ENCODE assay signal across 28 cellular contexts in the genomic region with DNA sequence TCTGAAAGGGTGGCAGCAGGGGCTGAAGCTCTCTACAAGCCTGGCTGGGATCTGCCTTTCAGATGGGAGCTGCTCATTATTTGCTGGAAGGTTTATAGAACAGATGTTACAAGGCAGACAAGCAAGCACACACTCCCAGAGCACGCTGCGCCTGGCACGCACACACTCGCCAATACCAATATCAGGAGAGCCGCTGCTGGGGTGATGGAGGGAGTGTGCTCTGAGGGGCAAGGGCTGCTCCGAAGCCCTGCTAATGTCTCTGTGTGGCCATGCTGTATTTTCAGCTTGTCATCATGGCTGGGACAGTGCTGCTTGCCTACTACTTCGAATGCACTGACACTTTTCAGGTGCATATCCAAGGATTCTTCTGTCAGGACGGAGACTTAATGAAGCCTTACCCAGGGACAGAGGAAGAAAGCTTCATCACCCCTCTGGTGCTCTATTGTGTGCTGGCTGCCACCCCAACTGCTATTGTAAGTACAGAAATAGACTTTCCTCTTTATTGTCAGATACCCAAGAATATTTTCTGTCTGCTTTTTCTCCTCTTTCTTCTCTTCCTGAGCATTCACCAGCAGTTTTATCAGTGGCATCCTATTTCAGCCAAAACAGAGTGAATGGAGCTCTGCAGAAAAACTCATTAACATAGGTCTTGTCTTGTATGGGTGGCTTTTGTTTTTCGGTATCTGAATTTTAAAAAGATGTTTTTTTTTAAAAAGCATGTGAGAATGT.
A peak's percentile ranks its signal among the peaks of the same experiment; 100 is the strongest.
DNase-seq lines count a peak whose midpoint lies in the region; ATAC-seq, FAIRE-seq and TF ChIP-seq lines count a peak whose summit lies in the region.
"Had no signal": no experiment of that assay in that cellular context is flagged by ENCODE, and none has a peak within 500 bp of the region (broad histone marks: within the 10 kb centered on the region; RNA-seq: fewer than 3 reads in every experiment).

No MANE protein-coding gene starts in this region.

- H4K91ac ChIP-seq in IMR-90 (ENCODE audit: insufficient read depth, low read depth, low read length) = no peak overlapping the region

- H3K36me3 ChIP-seq in IMR-90 (ENCODE audit: control insufficient read depth, insufficient read depth, low read length) = no peaks in the 10 kb centered on the region
- H3K36me3 ChIP-seq in WERI-Rb-1 = no peaks in the 10 kb centered on the region
- no peaks in the 10 kb centered on the region for H3K36me3 ChIP-seq in iPS-20b (ENCODE audit: insufficient read depth, low read depth, low read length)
- H3K36me3 ChIP-seq: breast epithelium had no signal

- no peaks in the 10 kb centered on the region for H3K79me1 ChIP-seq in IMR-90 (ENCODE audit: low read depth in 1 of 2, low read length in 2 of 2)

- H3K18ac ChIP-seq in IMR-90 (ENCODE audit: low read depth, low read length) = no peak overlapping the region

- no peak for TF ChIP-seq CTCF in IMR-90 (conservative IDR thresholded peaks at IDR 0.05; ENCODE audit: low read depth, low read length)
- no peak for TF ChIP-seq CTCF in WERI-Rb-1 (IDR thresholded peaks at IDR 0.05; ENCODE audit: low read depth, low read length)

- no peak overlapping the region for H3K4me2 ChIP-seq in IMR-90 (ENCODE audit: low read depth, low read length)
- H3K4me2 ChIP-seq: hepatocyte had no signal

- H3K4ac ChIP-seq in IMR-90 (ENCODE audit: low read depth, low read length) = no peak overlapping the region

- no peak overlapping the region for H3K56ac ChIP-seq in IMR-90 (ENCODE audit: extremely low read depth, insufficient read depth, low read length)

- TF ChIP-seq RAD21 in IMR-90 (IDR thresholded peaks at IDR 0.05; ENCODE audit: low read length) = no peak

- H4K8ac ChIP-seq in IMR-90 (ENCODE audit: low read depth in 2 of 2, low read length in 2 of 2) = no peak overlapping the region

- H2AK5ac ChIP-seq in IMR-90 (ENCODE audit: low read depth, low read length) = no peak overlapping the region

- intact Hi-C loops in IMR-90 (cut with micrococcal nuclease) = no loop called here

- no peak overlapping the region for H3K4me3 ChIP-seq in IMR-90 (ENCODE audit: insufficient read depth, low read depth, low read length)
- H3K4me3 ChIP-seq in WERI-Rb-1 (ENCODE audit: low read depth, low read length) = no peak overlapping the region
- H3K4me3 ChIP-seq in iPS-20b (ENCODE audit: low read length) = peak overlapping the region; percentile 41; the same call in 1 of the 2 replicates
- H3K4me3 ChIP-seq: breast epithelium, hepatocyte, psoas muscle had no signal

- no peak overlapping the region for H4K5ac ChIP-seq in IMR-90 (ENCODE audit: low read depth, low read length)

- H3K14ac ChIP-seq in IMR-90 (replicated peaks; ENCODE audit: low read depth, low read length) = no peak overlapping the region

- H2BK15ac ChIP-seq in IMR-90 (ENCODE audit: low read depth, low read length) = no peak overlapping the region

- H2AK9ac ChIP-seq in IMR-90 (replicated peaks; ENCODE audit: low read depth, low read length, poor library complexity) = no peak overlapping the region

- no peak overlapping the region for H3K27ac ChIP-seq in IMR-90 (ENCODE audit: insufficient read depth, low read length)
- H3K27ac ChIP-seq in WERI-Rb-1 = no peak overlapping the region
- no peak overlapping the region for H3K27ac ChIP-seq in iPS-20b (ENCODE audit: low read length)
- H3K27ac ChIP-seq: breast epithelium, hepatocyte, psoas muscle, RWPE1 had no signal

- H2BK5ac ChIP-seq in IMR-90 (ENCODE audit: low read depth, low read length, poor library complexity, severe bottlenecking) = no peak overlapping the region

- POLR2A ChIA-PET in IMR-90 (lab: Charles Lee; ENCODE audit: unreplicated experiment) = no interaction called here

- ATAC-seq in IMR-90 (ENCODE audit: low read depth) = no peak
- ATAC-seq: psoas muscle, T-cell had no signal

- H3K9me3 ChIP-seq in IMR-90 (ENCODE audit: control insufficient read depth, insufficient read depth, low read length) = no peaks in the 10 kb centered on the region
- no peaks in the 10 kb centered on the region for H3K9me3 ChIP-seq in WERI-Rb-1 (ENCODE audit: severe bottlenecking)
- H3K9me3 ChIP-seq in iPS-20b (ENCODE audit: insufficient read depth, low read depth, low read length) = no peaks in the 10 kb centered on the region
- H3K9me3 ChIP-seq: breast epithelium, psoas muscle had no signal

- no peak overlapping the region for H3K9ac ChIP-seq in IMR-90 (ENCODE audit: low read depth, low read length)
- H3K9ac ChIP-seq in iPS-20b (ENCODE audit: low read depth, low read length) = peak overlapping the region; percentile 23; the same call in 1 of the 2 replicates

- dilution Hi-C loops in IMR-90 (cut with HindIII; ENCODE audit: low sequenced_read_pairs, unreplicated experiment) = no loop called here

- H4K20me1 ChIP-seq in IMR-90 (ENCODE audit: insufficient read depth, low read length) = no peaks in the 10 kb centered on the region

- no peaks in the 10 kb centered on the region for H3K9me1 ChIP-seq in IMR-90 (ENCODE audit: insufficient read depth, low read length)

- no peak for DNase-seq in IMR-90
- peak; percentile 19 for DNase-seq in WERI-Rb-1
- DNase-seq in putamen (ENCODE audit: low spot score) = peak; percentile 38
- DNase-seq in NOMO-1 (lab: John Stamatoyannopoulos, UW; ENCODE audit: unreplicated experiment in 2 of 2) = no peak
- no peak for DNase-seq in NCI-H510A treated with DMSO at 0.1 percent for 48 hours (lab: John Stamatoyannopoulos, UW)
- no peak for DNase-seq in stimulated activated CD4-positive, alpha-beta T cell treated with anti-CD3 and anti-CD28 coated beads, Interleukin-4, amount 100 ng/mL, for 1 hour
- no peak for DNase-seq in HTR-8/SVneo (ENCODE audit: insufficient read length, low spot score)
- DNase-seq: activated CD4-positive, alpha-beta T cell treated with anti-CD3 and anti-CD28 coated beads, Interleukin-2, amount 10 ng/mL, durations not matched to agents 24 days and 14 days; activated effector memory CD4-positive, alpha-beta T cell treated with Interleukin-2 at 50 U/mL for 16 hours; activated T-cell treated with anti-CD3 and anti-CD28 coated beads, Interleukin-2, amount 50 U/mL, for 1 hour; COR-L47; DMS79; KG1; mesenchymal stem cell; NCI-H1417; NCI-H2081; NCI-H226; NCI-H774; OCI-M1; psoas muscle; stimulated activated CD4-positive, alpha-beta T cell treated with anti-CD3 and anti-CD28 coated beads, Interleukin-4, amount 100 ng/mL, for 4 hours; T-cell had no signal

- no peak overlapping the region for H2BK120ac ChIP-seq in IMR-90 (ENCODE audit: low read depth, low read length)

- H3K4me1 ChIP-seq in IMR-90 (ENCODE audit: control insufficient read depth, insufficient read depth, low read length) (no peaks in the 10 kb centered on the region), iPS-20b (ENCODE audit: insufficient read depth, low read length) (peaks cover 13% of the 10 kb centered on the region; the same call in 1 of the 2 replicates)
- H3K4me1 ChIP-seq: breast epithelium, psoas muscle had no signal

- in situ Hi-C loops in IMR-90 (cut with MboI; ENCODE audit: low sequenced_read_pairs) = no loop called here

- CTCF ChIA-PET in IMR-90 (lab: Yijun Ruan, JAX) = no interaction called here

- H3K23ac ChIP-seq in IMR-90 (ENCODE audit: low read depth, low read length) = no peak overlapping the region

- no CpG with 5 or more reads among the region's 9 CpGs for WGBS in IMR-90 (ENCODE audit: extremely low coverage in 2 of 2, insufficient read length in 1 of 2), 2 experiments

- peak overlapping the region; percentile 32 for H2AFZ ChIP-seq in IMR-90 (replicated peaks; ENCODE audit: low read length, poor library complexity)
- H2AFZ ChIP-seq: hepatocyte had no signal

- TF ChIP-seq POLR2A in IMR-90 (IDR thresholded peaks at IDR 0.05; ENCODE audit: low read depth, low read length) = no peak

- H3K27me3 ChIP-seq in IMR-90 (ENCODE audit: control insufficient read depth, insufficient read depth, low read length) (no peaks in the 10 kb centered on the region), WERI-Rb-1 (ENCODE audit: insufficient read depth, low read depth, severe bottlenecking) (no peaks in the 10 kb centered on the region), iPS-20b (ENCODE audit: insufficient read depth, low read length) (no peaks in the 10 kb centered on the region)
- H3K27me3 ChIP-seq: breast epithelium, hepatocyte had no signal

- no peak overlapping the region for H2BK20ac ChIP-seq in IMR-90 (ENCODE audit: low read depth, low read length)

- no peak for FAIRE-seq in HTR-8/SVneo (lab: Jason Lieb, UNC)
- FAIRE-seq: frontal cortex, G401.6 had no signal

- no TSS peak for BruUV-seq in IMR-90 (replicated peaks; lab: Mats Ljungman, UMichigan)

TF ChIP-seq in IMR-90, 13 proteins besides CTCF, POLR2A, EP300 and RAD21 (continues in another document):
- TF ChIP-seq MAFK (IDR thresholded peaks at IDR 0.05; ENCODE audit: low read depth, low read length) = no peak
- no peak for TF ChIP-seq USF2 (IDR thresholded peaks at IDR 0.05; ENCODE audit: low read depth, low read length)
- no peak for TF ChIP-seq ELK1 (IDR thresholded peaks at IDR 0.05; ENCODE audit: borderline replicate concordance, low read depth, low read length)
- no peak for TF ChIP-seq SMC3 (IDR thresholded peaks at IDR 0.05; ENCODE audit: low read depth, low read length)
- TF ChIP-seq CHD1 (IDR thresholded peaks at IDR 0.05; ENCODE audit: low read depth, low read length) = no peak
- TF ChIP-seq MXI1 (IDR thresholded peaks at IDR 0.05; ENCODE audit: borderline replicate concordance, low read depth, low read length) = no peak
- TF ChIP-seq CEBPB (IDR thresholded peaks at IDR 0.05; ENCODE audit: low read depth, low read length) = no peak
- TF ChIP-seq RFX5 (IDR thresholded peaks at IDR 0.05; ENCODE audit: low read depth, low read length) = no peak
- TF ChIP-seq MAZ (IDR thresholded peaks at IDR 0.05; ENCODE audit: borderline replicate concordance, low read depth, low read length) = no peak
- no peak for TF ChIP-seq RCOR1 (IDR thresholded peaks at IDR 0.05; ENCODE audit: insufficient replicate concordance, low read length)
- no peak for TF ChIP-seq BHLHE40 (IDR thresholded peaks at IDR 0.05; ENCODE audit: low read depth, low read length)

Comparison
In these comparisons a context has a peak if more than half of its experiments do, and no peak if none do; other contexts are left out.
1. DNase-seq: peak in WERI-Rb-1 (single experiment) and putamen (single experiment); none in IMR-90 (single experiment), NOMO-1 (0 of 2), NCI-H510A treated with DMSO at 0.1 percent for 48 hours (single experiment), stimulated activated CD4-positive, alpha-beta T cell treated with anti-CD3 and anti-CD28 coated beads, Interleukin-4, amount 100 ng/mL, for 1 hour (single experiment) and HTR-8/SVneo (single experiment).